ENCODE assay signal across 18 cellular contexts in genomic region chr1:155039308-155039669, GRCh38. TPM values are rescaled to one million over a fixed set of nuclear protein-coding genes. Genes with fewer than 3 reads are reported as not detected.
DNase-seq lines count a peak whose midpoint lies in the region; ATAC-seq and TF ChIP-seq lines count a peak whose summit lies in the region.
"Had no signal": no experiment of that assay in that cellular context is flagged by ENCODE, and none has a peak within 500 bp of the region (broad histone marks: within the 10 kb centered on the region; RNA-seq: fewer than 3 reads in every experiment).

No MANE protein-coding gene starts in this region.

- no peaks in the 10 kb centered on the region for H3K9me2 ChIP-seq in hepatocyte (replicated peaks; ENCODE audit: insufficient read depth)

- H3K27me3 ChIP-seq in esophagus squamous epithelium (no peaks in the 10 kb centered on the region), gastroesophageal sphincter (no peaks in the 10 kb centered on the region), hepatocyte (no peaks in the 10 kb centered on the region)

- CTCF ChIA-PET in RWPE1 (lab: Yijun Ruan, JAX): interaction anchor here (1.4 to 1.5 kb wide), 2 partner anchors 12 to 22 kb away, joined by 6 to 7 read pairs; partner anchors contain the start of gene ADAM15

- no peaks in the 10 kb centered on the region for H3K36me3 Mint-ChIP-seq in activated naive CD8-positive, alpha-beta T cell treated with anti-CD3 and anti-CD28 coated beads, Interleukin-2, amount 50 U/mL, for 24 hours (ENCODE audit: low read depth)
- H3K36me3 Mint-ChIP-seq: CD8-positive, alpha-beta T cell had no signal

- TF ChIP-seq CTCF in C4-2B (conservative IDR thresholded peaks at IDR 0.05) (no peak), RWPE1 (conservative IDR thresholded peaks at IDR 0.05; ENCODE audit: low read depth) (no peak), esophagus squamous epithelium (IDR thresholded peaks at IDR 0.05) (no peak), gastroesophageal sphincter (IDR thresholded peaks at IDR 0.05) (no peak), hepatocyte (IDR thresholded peaks at IDR 0.05; ENCODE audit: poor library complexity) (no peak)

- no peak for ATAC-seq in gastroesophageal sphincter
- no peak for ATAC-seq in activated naive CD8-positive, alpha-beta T cell treated with anti-CD3 and anti-CD28 coated beads, Interleukin-2, amount 50 U/mL, for 24 hours
- ATAC-seq: CD8-positive, alpha-beta T cell had no signal

- H3K4me1 ChIP-seq in esophagus squamous epithelium (peaks cover 24 to 69% (median 39%) of the 10 kb centered on the region in 3 donors), gastroesophageal sphincter (peaks cover 0 to 9% (median 2%) of the 10 kb centered on the region in 3 donors), hepatocyte (ENCODE audit: insufficient read depth) (peaks cover 5% of the 10 kb centered on the region)

- no peak overlapping the region for H2AFZ ChIP-seq in hepatocyte

- H3K27ac ChIP-seq in C4-2B (peak overlapping the region; percentile 76), RWPE1 (peak overlapping the region; percentile 81), esophagus squamous epithelium (peak overlapping the region; percentile 88 to 92 (median 90)), skin epidermis (peak overlapping the region in 17 of 21 experiments; percentile 9 to 86 (median 64)), gastroesophageal sphincter (no peak overlapping the region), hepatocyte (no peak overlapping the region)
- H3K27ac ChIP-seq: HL-60, SK-N-MC had no signal

- H3K4me2 ChIP-seq in hepatocyte: no peak overlapping the region

- H3K36me3 ChIP-seq in esophagus squamous epithelium (no peaks in the 10 kb centered on the region), gastroesophageal sphincter (no peaks in the 10 kb centered on the region), hepatocyte (replicated peaks; ENCODE audit: insufficient read depth, low read depth) (no peaks in the 10 kb centered on the region)

- no peak overlapping the region for H3K27ac Mint-ChIP-seq in activated naive CD8-positive, alpha-beta T cell treated with anti-CD3 and anti-CD28 coated beads, Interleukin-2, amount 50 U/mL, for 24 hours
- H3K27ac Mint-ChIP-seq: B cell; CD8-positive, alpha-beta T cell; IgD-negative memory B cell had no signal

- H3K4me3 ChIP-seq in esophagus squamous epithelium (no peak overlapping the region), skin epidermis (no peak overlapping the region), gastroesophageal sphincter (no peak overlapping the region), hepatocyte (no peak overlapping the region)
- H3K4me3 ChIP-seq: SK-N-MC had no signal

- 33 to 67% methylated on average over 1 of the region's 4 CpGs for WGBS in esophagus squamous epithelium, 2 donors
- WGBS in gastroesophageal sphincter (ENCODE audit: low coverage in 1 of 2), 2 donors: 71% methylated on average over 2 of the region's 4 CpGs; no CpG with 5 or more reads in 1 of the 2 donors
- WGBS in hepatocyte (ENCODE audit: low lambda C conversion rate, missing lambda C conversion rate): 78% methylated on average over 4 of the region's 4 CpGs

- no peaks in the 10 kb centered on the region for H3K79me2 ChIP-seq in hepatocyte

- DNase-seq in RWPE1 (ENCODE audit: low spot score) (no peak), esophagus squamous epithelium (lab: John Stamatoyannopoulos, UW) (no peak), hepatocyte (ENCODE audit: low spot score) (no peak), putamen (ENCODE audit: low spot score) (no peak)
- DNase-seq in activated naive CD8-positive, alpha-beta T cell treated with anti-CD3 and anti-CD28 coated beads, Interleukin-2, amount 50 U/mL, for 24 hours: no peak
- DNase-seq: CD8-positive, alpha-beta T cell; Kasumi-1; NCI-H1417; NCI-H1930; NCI-H69; OCI-M1 had no signal

- intact Hi-C loops in esophagus squamous epithelium (cut with DNase I): no loop called here

- no peak overlapping the region for H3K4me3 Mint-ChIP-seq in activated naive CD8-positive, alpha-beta T cell treated with anti-CD3 and anti-CD28 coated beads, Interleukin-2, amount 50 U/mL, for 24 hours
- H3K4me3 Mint-ChIP-seq: B cell; CD8-positive, alpha-beta T cell; IgD-negative memory B cell had no signal

- H3K9me3 ChIP-seq in esophagus squamous epithelium (no peaks in the 10 kb centered on the region), gastroesophageal sphincter (no peaks in the 10 kb centered on the region), hepatocyte (ENCODE audit: low read depth) (no peaks in the 10 kb centered on the region)

- no peaks in the 10 kb centered on the region for H3K27me3 Mint-ChIP-seq in activated naive CD8-positive, alpha-beta T cell treated with anti-CD3 and anti-CD28 coated beads, Interleukin-2, amount 50 U/mL, for 24 hours

- H3K4me1 Mint-ChIP-seq in activated naive CD8-positive, alpha-beta T cell treated with anti-CD3 and anti-CD28 coated beads, Interleukin-2, amount 50 U/mL, for 24 hours: peaks cover 1% of the 10 kb centered on the region
- H3K4me1 Mint-ChIP-seq: B cell had no signal

- TF ChIP-seq POLR2A in esophagus squamous epithelium (IDR thresholded peaks at IDR 0.05) (no peak), gastroesophageal sphincter (IDR thresholded peaks at IDR 0.05) (no peak)

- POLR2A ChIA-PET in RWPE1 (lab: Yijun Ruan, JAX; ENCODE audit: low non-redundant PET): no interaction called here

- no peaks in the 10 kb centered on the region for H4K20me1 ChIP-seq in hepatocyte (ENCODE audit: insufficient read depth, poor library complexity, severe bottlenecking)

- no peaks in the 10 kb centered on the region for H3K9me3 Mint-ChIP-seq in activated naive CD8-positive, alpha-beta T cell treated with anti-CD3 and anti-CD28 coated beads, Interleukin-2, amount 50 U/mL, for 24 hours
- H3K9me3 Mint-ChIP-seq: CD8-positive, alpha-beta T cell; IgD-negative memory B cell had no signal

- no peak for TF ChIP-seq EP300 in gastroesophageal sphincter (IDR thresholded peaks at IDR 0.05)

RNA-seq across cellular contexts. Expression of gene DCST1, which starts 5.7 kb away (rescaled TPM):
- total RNA-seq in esophagus squamous epithelium: under 1 TPM in 1 of 4 donors, not detected in 3; 0.19 TPM
- not detected for total RNA-seq in gastroesophageal sphincter
- 0.60 TPM in 1 of 2 replicates, not detected in the other for total RNA-seq in hepatocyte
- 0.12 TPM in 1 of 2 replicates, not detected in the other for polyA plus RNA-seq in hepatocyte
- total RNA-seq: B cell had no signal
- polyA plus RNA-seq: IgD-negative memory B cell had no signal

RNA-seq across cellular contexts. Expression of gene DCST2, which starts 5.7 kb away (rescaled TPM):
- total RNA-seq in esophagus squamous epithelium (1 to 10 TPM in 1 of 4 donors, under 1 TPM in 3; 0.11 to 8.2 (median 0.18) TPM), gastroesophageal sphincter (under 1 TPM in 2 of 4 donors, not detected in 2; 0.35 to 0.54 TPM), hepatocyte (0.04 and 1.6 TPM in 2 replicates)
- 0.40 and 0.47 TPM in 2 replicates for polyA plus RNA-seq in hepatocyte
- polyA plus RNA-seq: IgD-negative memory B cell had no signal

RNA-seq across cellular contexts. Expression of gene ADAM15, which starts 11.8 kb away (rescaled TPM):
- 100 to 1,000 TPM; 135 to 194 (median 183) TPM for total RNA-seq in esophagus squamous epithelium
- total RNA-seq in gastroesophageal sphincter: 100 to 1,000 TPM in 2 of 4 donors, 10 to 100 TPM in 2; 65.4 to 115 (median 100.0) TPM
- total RNA-seq in hepatocyte: 44.8 and 55.7 TPM in 2 replicates
- polyA plus RNA-seq in hepatocyte: 108 and 117 TPM in 2 replicates

RNA-seq across cellular contexts. Expression of gene EFNA4, which starts 24.3 kb away (rescaled TPM):
- total RNA-seq in esophagus squamous epithelium (10 to 100 TPM in 3 of 4 donors, 1 to 10 TPM in 1; 8.1 to 22.9 (median 12.2) TPM), gastroesophageal sphincter (1 to 10 TPM in 3 of 4 donors, under 1 TPM in 1; 0.81 to 5.8 (median 2.3) TPM), hepatocyte (20.5 and 21.3 TPM in 2 replicates)
- polyA plus RNA-seq in hepatocyte: 16.3 and 18.1 TPM in 2 replicates

RNA-seq across cellular contexts. Expression of gene ZBTB7B, which starts 36.7 kb away (rescaled TPM):
- total RNA-seq in esophagus squamous epithelium (100 to 1,000 TPM; 101 to 220 (median 113) TPM), gastroesophageal sphincter (10 to 100 TPM; 45.5 to 63.4 (median 49.5) TPM), hepatocyte (27.3 and 29.2 TPM in 2 replicates)
- polyA plus RNA-seq in hepatocyte: 13.3 and 13.5 TPM in 2 replicates

Comparison
In these comparisons a context has a peak if more than half of its experiments do, and no peak if none do; other contexts are left out.
1. H3K27ac ChIP-seq: peak in C4-2B (single experiment), RWPE1 (single experiment), esophagus squamous epithelium (4 of 4) and skin epidermis (17 of 21); none in gastroesophageal sphincter (0 of 4) and hepatocyte (single experiment).